In the genomic region with DNA sequence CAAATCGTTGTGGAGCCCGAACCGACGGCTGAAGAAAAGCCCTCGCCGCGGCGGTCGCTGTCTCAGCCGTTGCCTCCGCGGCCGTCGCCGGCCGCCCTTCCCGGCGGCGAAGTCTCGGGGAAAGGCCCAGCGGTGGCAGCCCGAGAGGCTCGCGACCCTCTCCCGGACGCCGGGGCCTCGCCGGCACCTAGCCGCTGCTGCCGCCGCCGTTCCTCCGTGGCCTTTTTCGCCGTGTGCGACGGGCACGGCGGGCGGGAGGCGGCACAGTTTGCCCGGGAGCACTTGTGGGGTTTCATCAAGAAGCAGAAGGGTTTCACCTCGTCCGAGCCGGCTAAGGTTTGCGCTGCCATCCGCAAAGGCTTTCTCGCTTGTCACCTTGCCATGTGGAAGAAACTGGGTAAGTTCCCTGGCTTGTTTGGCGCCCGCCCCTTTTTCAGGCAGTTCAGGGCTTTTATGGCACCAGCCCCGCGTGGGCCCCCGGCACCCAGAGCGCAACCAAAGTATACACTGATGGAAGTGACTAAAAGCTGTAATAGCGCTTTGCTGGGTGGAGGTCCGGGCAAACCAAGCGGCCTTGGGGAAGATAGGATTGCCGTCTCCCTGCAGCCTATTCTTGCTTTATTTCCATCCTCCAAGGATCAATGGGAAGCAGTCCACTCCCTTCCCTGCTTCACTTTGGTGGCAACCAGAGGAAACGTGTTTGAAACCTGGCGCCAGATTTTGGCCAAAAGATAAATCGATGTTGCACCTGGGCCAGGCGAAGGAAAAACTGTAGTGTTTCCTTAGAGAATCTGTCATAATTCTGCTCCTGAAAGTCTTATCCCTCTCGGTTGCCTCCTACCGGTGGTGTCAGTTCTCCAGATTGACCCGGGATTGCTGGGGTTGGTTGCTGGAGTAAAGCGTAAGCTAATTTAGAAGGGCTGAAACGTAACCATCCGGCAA, we compare ENCODE assay signal across 8 cellular contexts. TPM values are rescaled to one million over a fixed set of nuclear protein-coding genes. Genes with fewer than 3 reads are reported as not detected.
DNase-seq lines count a peak whose midpoint lies in the region; ATAC-seq and TF ChIP-seq lines count a peak whose summit lies in the region.

No MANE protein-coding gene starts in this region.

- peaks cover 33% of the 10 kb centered on the region for H3K4me1 Mint-ChIP-seq in T-helper 1 cell treated with Interleukin-12 subunit alpha and Interleukin-12 subunit beta and Interleukin-4 antibody, amounts not matched to agents 30 μg/mL and 1 μg/mL, for 36 hours (ENCODE audit: low read depth)

- H3K4me1 ChIP-seq in right atrium auricular region (peaks cover 0 to 30% of the 10 kb centered on the region in 2 donors), aorta (ENCODE audit: control insufficient read depth in 1 of 2, insufficient read depth in 2 of 2, low read length in 2 of 2) (no peaks in the 10 kb centered on the region)

- ATAC-seq in HG02623 (IDR thresholded peaks at IDR 0.05; ENCODE audit: unreplicated experiment) (peak; percentile 9), aorta (ENCODE audit: low FRiP score) (peak; percentile 69)

- peak overlapping the region; percentile 96 for H3K4me3 Mint-ChIP-seq in T-helper 1 cell treated with Interleukin-12 subunit alpha and Interleukin-12 subunit beta and Interleukin-4 antibody, amounts not matched to agents 30 μg/mL and 1 μg/mL, for 36 hours

- peak overlapping the region; percentile 86 to 95 for H3K4me3 ChIP-seq in right atrium auricular region
- peak overlapping the region; percentile 55 to 91 for H3K4me3 ChIP-seq in aorta (ENCODE audit: low read length in 2 of 2)

- H3K36me3 Mint-ChIP-seq in T-helper 1 cell treated with Interleukin-12 subunit alpha and Interleukin-12 subunit beta and Interleukin-4 antibody, amounts not matched to agents 30 μg/mL and 1 μg/mL, for 36 hours (ENCODE audit: low read depth) = peaks cover 5% of the 10 kb centered on the region

- H3K27me3 ChIP-seq in right atrium auricular region (no peaks in the 10 kb centered on the region), aorta (ENCODE audit: control insufficient read depth in 1 of 2, insufficient read depth in 2 of 2, low read length in 1 of 2) (no peaks in the 10 kb centered on the region)

- H3K27ac ChIP-seq in right atrium auricular region (peak overlapping the region; percentile 96 to 97), aorta (ENCODE audit: low read depth in 1 of 2, low read length in 2 of 2) (peak overlapping the region; percentile 73 to 91)

- no peaks in the 10 kb centered on the region for H3K9me3 Mint-ChIP-seq in T-helper 1 cell treated with Interleukin-12 subunit alpha and Interleukin-12 subunit beta and Interleukin-4 antibody, amounts not matched to agents 30 μg/mL and 1 μg/mL, for 36 hours

- peak; percentile 63 to 80 for TF ChIP-seq CTCF in right atrium auricular region (IDR thresholded peaks at IDR 0.05)

- H3K9me3 ChIP-seq in right atrium auricular region (no peaks in the 10 kb centered on the region), aorta (ENCODE audit: control insufficient read depth, low read length) (no peaks in the 10 kb centered on the region)

- 0% methylated on average over 54 to 69 of the region's 69 CpGs for WGBS in aorta, 2 donors

- DNase-seq in GM04503 (ENCODE audit: low read depth) (peak; percentile 55), NCI-H1105 treated with DMSO at 0.1 percent for 48 hours (lab: John Stamatoyannopoulos, UW) (peak; percentile 72), amygdala (lab: John Stamatoyannopoulos, UW) (peak in 53 of 56 donors; percentile 6 to 84 (median 52)), right atrium auricular region (ENCODE audit: low spot score) (peak; percentile 85), pulmonary artery endothelial cell (ENCODE audit: low read depth, low spot score) (peak; percentile 67), aorta (peak; percentile 85)

- intact Hi-C loops in aorta (cut with DNase I) = loop anchor here in 1 of 2 donors (10.0 kb wide), 1 partner anchor 76 kb away; a partner anchor contains a TSS

- H3K27ac Mint-ChIP-seq in T-helper 1 cell treated with Interleukin-12 subunit alpha and Interleukin-12 subunit beta and Interleukin-4 antibody, amounts not matched to agents 30 μg/mL and 1 μg/mL, for 36 hours = peak overlapping the region; percentile 95

- no peaks in the 10 kb centered on the region for H3K36me3 ChIP-seq in right atrium auricular region
- H3K36me3 ChIP-seq in aorta (ENCODE audit: control insufficient read depth in 1 of 2, insufficient read depth in 2 of 2, low read length in 1 of 2) = no peaks in the 10 kb centered on the region

- no peaks in the 10 kb centered on the region for H3K27me3 Mint-ChIP-seq in T-helper 1 cell treated with Interleukin-12 subunit alpha and Interleukin-12 subunit beta and Interleukin-4 antibody, amounts not matched to agents 30 μg/mL and 1 μg/mL, for 36 hours (ENCODE audit: low read depth)

RNA-seq across cellular contexts. Expression of a gene that starts 0.8 kb away (rescaled TPM):
- total RNA-seq in right atrium auricular region (1 to 10 TPM; 5.0 to 7.6 TPM), pulmonary artery endothelial cell (11.1 and 20.3 TPM in 2 replicates), aorta (10 to 100 TPM; 15.8 to 16.0 TPM)
- 1 to 10 TPM; 2.0 to 4.4 TPM for polyA plus RNA-seq in aorta

Comparison
In these comparisons a context has a peak if more than half of its experiments do, and no peak if none do; other contexts are left out.
1. Peak in every context shown above with its lines: DNase-seq, ATAC-seq, H3K4me3 ChIP-seq and H3K27ac ChIP-seq.